ENCODE assay signal across 9 cellular contexts in genomic region chr5:115068239-115069086, GRCh38.
DNase-seq lines count a peak whose midpoint lies in the region; ATAC-seq and TF ChIP-seq lines count a peak whose summit lies in the region.
"Had no signal": no experiment of that assay in that cellular context is flagged by ENCODE, and none has a peak within 500 bp of the region (broad histone marks: within the 10 kb centered on the region; RNA-seq: fewer than 3 reads in every experiment).

No MANE protein-coding gene starts in this region.

- no peaks in the 10 kb centered on the region for H3K9me3 Mint-ChIP-seq in Caco-2 (ENCODE audit: unreplicated experiment)

- H3K36me3 ChIP-seq in Caco-2 (ENCODE audit: control insufficient read depth, insufficient read depth, low read length): no peaks in the 10 kb centered on the region
- no peaks in the 10 kb centered on the region for H3K36me3 ChIP-seq in heart left ventricle
- H3K36me3 ChIP-seq in uterus: no peaks in the 10 kb centered on the region

- no peak overlapping the region for H3K27ac ChIP-seq in RWPE1
- no peak overlapping the region for H3K27ac ChIP-seq in coronary artery
- H3K27ac ChIP-seq in heart left ventricle: no peak overlapping the region
- no peak overlapping the region for H3K27ac ChIP-seq in uterus

- H3K4me1 ChIP-seq in Caco-2 (no peaks in the 10 kb centered on the region), heart left ventricle (no peaks in the 10 kb centered on the region), uterus (no peaks in the 10 kb centered on the region)

- 87 to 91% (median 89%) methylated on average over 14 of the region's 14 CpGs for WGBS in heart left ventricle, 4 donors

- H3K4me3 ChIP-seq in Caco-2 (ENCODE audit: low read depth, low read length) (no peak overlapping the region), fibroblast of villous mesenchyme (ENCODE audit: low read depth, low read length) (peak overlapping the region; percentile 10), coronary artery (no peak overlapping the region), heart left ventricle (no peak overlapping the region), uterus (no peak overlapping the region)

- H3K36me3 Mint-ChIP-seq in Caco-2 (ENCODE audit: insufficient read depth, unreplicated experiment): no peaks in the 10 kb centered on the region

- TF ChIP-seq POLR2A in heart left ventricle (IDR thresholded peaks at IDR 0.05): no peak
- no peak for TF ChIP-seq POLR2A in uterus (IDR thresholded peaks at IDR 0.05)

- DNase-seq in Caco-2: peak; percentile 17 to 56
- DNase-seq in RWPE1 (ENCODE audit: low spot score): peak; percentile 16
- DNase-seq in fibroblast of villous mesenchyme (ENCODE audit: low read depth): peak; percentile 21
- no peak for DNase-seq in coronary artery (ENCODE audit: low spot score)
- no peak for DNase-seq in heart left ventricle
- DNase-seq in uterus: no peak

- H3K9me3 ChIP-seq in Caco-2: no peaks in the 10 kb centered on the region
- H3K9me3 ChIP-seq in heart left ventricle: no peaks in the 10 kb centered on the region
- H3K9me3 ChIP-seq in uterus: no peaks in the 10 kb centered on the region

- intact Hi-C loops in Caco-2 (cut with micrococcal nuclease; ENCODE audit: unreplicated experiment) (loop anchor here (1.0 to 5.0 kb wide), 4 partner anchors 171 to 1456 kb away; no protein-coding TSS in a partner anchor), heart left ventricle (cut with DNase I) (loop anchor here in 5 of 10 donors (5.0 to 10.0 kb wide), 3 partner anchors 1384 to 1456 kb away; no protein-coding TSS in a partner anchor), uterus (cut with DNase I; ENCODE audit: low total_unique reads) (no loop called here)

- no TSS peak for BruUV-seq in Caco-2 (replicated peaks; lab: Mats Ljungman, UMichigan)

- H3K27me3 Mint-ChIP-seq in Caco-2 (ENCODE audit: insufficient read depth, unreplicated experiment): no peaks in the 10 kb centered on the region

- H3K27ac Mint-ChIP-seq in Caco-2 (ENCODE audit: unreplicated experiment): no peak overlapping the region
- H3K27ac Mint-ChIP-seq: dendritic cell treated with granulocyte-macrophage colony-stimulating factor and Interleukin-4, amounts not matched to agents 40 ng/mL and 50 ng/mL, for 4 days had no signal

- POLR2A ChIA-PET in Caco-2 (lab: Charles Lee) (no interaction called here), RWPE1 (lab: Yijun Ruan, JAX; ENCODE audit: low non-redundant PET) (no interaction called here)

- TF ChIP-seq CTCF in Caco-2 (IDR thresholded peaks at IDR 0.05; ENCODE audit: insufficient read depth in 1 of 2, low read depth in 1 of 2, low read length in 1 of 2, severe bottlenecking in 1 of 2, unreplicated experiment in 1 of 2) (no peak), RWPE1 (conservative IDR thresholded peaks at IDR 0.05; ENCODE audit: low read depth) (no peak), fibroblast of villous mesenchyme (IDR thresholded peaks at IDR 0.05; ENCODE audit: insufficient read depth, low read depth, low read length) (no peak), coronary artery (IDR thresholded peaks at IDR 0.05) (no peak), heart left ventricle (IDR thresholded peaks at IDR 0.05) (no peak), uterus (IDR thresholded peaks at IDR 0.05) (no peak)

- CTCF ChIA-PET in Caco-2 (lab: Charles Lee) (interaction anchor here (0.5 to 1.9 kb wide), 3 partner anchors 618 to 1456 kb away, joined by 3 to 12 read pairs (median 7); no protein-coding TSS in a partner anchor), RWPE1 (lab: Yijun Ruan, JAX) (interaction anchor here (0.5 to 0.7 kb wide), 6 partner anchors 20 to 1459 kb away, joined by 3 to 10 read pairs (median 3); partner anchors contain the start of gene TICAM2)

- ATAC-seq in GM19397 (IDR thresholded peaks at IDR 0.05; ENCODE audit: unreplicated experiment) (peak; percentile 60), HG03378 (IDR thresholded peaks at IDR 0.05; ENCODE audit: unreplicated experiment) (peak; percentile 84), heart left ventricle (no peak)

- peak overlapping the region; percentile 63 for H3K4me3 Mint-ChIP-seq in Caco-2 (ENCODE audit: unreplicated experiment)
- H3K4me3 Mint-ChIP-seq: dendritic cell treated with granulocyte-macrophage colony-stimulating factor and Interleukin-4, amounts not matched to agents 40 ng/mL and 50 ng/mL, for 4 days had no signal

- H3K27me3 ChIP-seq in Caco-2 (replicated peaks; ENCODE audit: control insufficient read depth, insufficient read depth, low read length): no peaks in the 10 kb centered on the region
- peaks cover 0 to 13% (median 0%) of the 10 kb centered on the region in 9 donors for H3K27me3 ChIP-seq in heart left ventricle
- H3K27me3 ChIP-seq in uterus: no peaks in the 10 kb centered on the region

- no peaks in the 10 kb centered on the region for H3K4me1 Mint-ChIP-seq in Caco-2 (ENCODE audit: low read depth, unreplicated experiment)

Comparison
In these comparisons a context has a peak if more than half of its experiments do, and no peak if none do; other contexts are left out.
1. DNase-seq: peak in Caco-2 (2 of 2), RWPE1 (single experiment) and fibroblast of villous mesenchyme (single experiment); none in coronary artery (single experiment), heart left ventricle (0 of 5) and uterus (0 of 2).
2. ATAC-seq: peak in GM19397 (single experiment) and HG03378 (single experiment); none in heart left ventricle (0 of 4).